ENCODE assay signal across 29 cellular contexts in genomic region chr5:66197764-66198405, GRCh38. TPM values are rescaled to one million over a fixed set of nuclear protein-coding genes. Genes with fewer than 3 reads are reported as not detected.
DNase-seq lines count a peak whose midpoint lies in the region; ATAC-seq, FAIRE-seq and TF ChIP-seq lines count a peak whose summit lies in the region.
"Had no signal": no experiment of that assay in that cellular context is flagged by ENCODE, and none has a peak within 500 bp of the region (broad histone marks: within the 10 kb centered on the region; RNA-seq: fewer than 3 reads in every experiment).

No MANE protein-coding gene starts in this region.

- FAIRE-seq in H54 (lab: Jason Lieb, UNC): peak; percentile 93
- FAIRE-seq: GM18507 had no signal

- H3K9me3 ChIP-seq in suprapubic skin: no peaks in the 10 kb centered on the region
- H3K9me3 ChIP-seq: heart right ventricle, ovary, SJSA1 had no signal

- TF ChIP-seq POLR2A in H54 (IDR thresholded peaks at IDR 0.05; ENCODE audit: low read depth, low read length) (no peak), suprapubic skin (IDR thresholded peaks at IDR 0.05) (no peak)

- H3K4me1 Mint-ChIP-seq in type B pancreatic cell (ENCODE audit: unreplicated experiment): no peaks in the 10 kb centered on the region
- H3K4me1 Mint-ChIP-seq: activated naive CD8-positive, alpha-beta T cell treated with anti-CD3 and anti-CD28 coated beads, Interleukin-2, amount 10 ng/mL, durations not matched to agents 7 days and 5 days; brain; nephron progenitor cell; T-cell had no signal

- no peak overlapping the region for H3K4me3 Mint-ChIP-seq in type B pancreatic cell
- H3K4me3 Mint-ChIP-seq: activated CD4-positive, alpha-beta memory T cell treated with anti-CD3 and anti-CD28 coated beads for 36 hours; activated naive CD8-positive, alpha-beta T cell treated with anti-CD3 and anti-CD28 coated beads, Interleukin-2, amount 10 ng/mL, durations not matched to agents 7 days and 5 days; brain; nephron progenitor cell; T-cell had no signal

- no peaks in the 10 kb centered on the region for H3K36me3 ChIP-seq in suprapubic skin
- H3K36me3 ChIP-seq: heart right ventricle, ovary, SJSA1 had no signal

- H3K4me1 ChIP-seq in foreskin keratinocyte (no peaks in the 10 kb centered on the region), suprapubic skin (no peaks in the 10 kb centered on the region)
- H3K4me1 ChIP-seq: BLaER1 treated with 17β-estradiol and CSF1 and Interleukin-3, amounts not matched to agents 10 nM and 100 nM; heart right ventricle; SJSA1 had no signal

- H3K27me3 Mint-ChIP-seq in type B pancreatic cell: no peaks in the 10 kb centered on the region
- H3K27me3 Mint-ChIP-seq: activated CD4-positive, alpha-beta memory T cell treated with anti-CD3 and anti-CD28 coated beads for 36 hours; activated naive CD8-positive, alpha-beta T cell treated with anti-CD3 and anti-CD28 coated beads, Interleukin-2, amount 10 ng/mL, durations not matched to agents 7 days and 5 days; T-cell had no signal

- H3K36me3 Mint-ChIP-seq in type B pancreatic cell: no peaks in the 10 kb centered on the region
- H3K36me3 Mint-ChIP-seq: activated naive CD8-positive, alpha-beta T cell treated with anti-CD3 and anti-CD28 coated beads, Interleukin-2, amount 10 ng/mL, durations not matched to agents 7 days and 5 days; brain had no signal

- DNase-seq in H54 (ENCODE audit: insufficient read length, low spot score) (no peak), NCI-H146 treated with DMSO at 0.1 percent for 48 hours (lab: John Stamatoyannopoulos, UW; ENCODE audit: unreplicated experiment) (peak; percentile 5), astrocyte of the hippocampus (ENCODE audit: low read depth, low spot score) (peak; percentile 65), non-pigmented ciliary epithelial cell (ENCODE audit: low read depth) (peak; percentile 24), foreskin keratinocyte (no peak), foreskin melanocyte (no peak), type B pancreatic cell (ENCODE audit: extremely low spot score, unreplicated experiment) (no peak), suprapubic skin (ENCODE audit: low spot score in 2 of 2) (no peak)
- DNase-seq: activated CD4-positive, alpha-beta memory T cell treated with anti-CD3 and anti-CD28 coated beads for 36 hours; activated CD8-positive, alpha-beta memory T cell treated with anti-CD3 and anti-CD28 coated beads, Interleukin-2, amount 50 U/mL, for 48 hours; activated naive CD8-positive, alpha-beta T cell treated with anti-CD3 and anti-CD28 coated beads, Interleukin-2, amount 10 ng/mL, durations not matched to agents 7 days and 5 days; heart right ventricle; kidney glomerular epithelial cell; NCI-H1092 treated with DMSO at 0.1 percent for 48 hours; NCI-H2029; nephron progenitor cell; ovary; RPMI8226; stimulated activated CD4-positive, alpha-beta T cell treated with anti-CD3 and anti-CD28 coated beads, Interleukin-2, amount 100 ng/mL, for 24 hours; T-cell had no signal

- no peak overlapping the region for H3K27ac Mint-ChIP-seq in type B pancreatic cell
- H3K27ac Mint-ChIP-seq: activated CD4-positive, alpha-beta memory T cell treated with anti-CD3 and anti-CD28 coated beads for 36 hours; activated naive CD8-positive, alpha-beta T cell treated with anti-CD3 and anti-CD28 coated beads, Interleukin-2, amount 10 ng/mL, durations not matched to agents 7 days and 5 days; activated T-helper 2 cell treated with anti-CD3 and anti-CD28 coated beads, Interferon-gamma antibody, Interleukin-2, Interleukin-4, amounts not matched to agents 10 μg/mL and 5 μg/mL and 100 μg/mL, durations not matched to agents 14 hours and 24 hours and 36 hours; brain; nephron progenitor cell; T-cell had no signal

- no peaks in the 10 kb centered on the region for H3K27me3 ChIP-seq in foreskin keratinocyte
- no peaks in the 10 kb centered on the region for H3K27me3 ChIP-seq in suprapubic skin
- H3K27me3 ChIP-seq: BLaER1 treated with 17β-estradiol and CSF1 and Interleukin-3, amounts not matched to agents 10 nM and 100 nM; heart right ventricle; ovary; SJSA1 had no signal

- no peak for TF ChIP-seq CTCF in foreskin keratinocyte (conservative IDR thresholded peaks at IDR 0.05)
- no peak for TF ChIP-seq CTCF in type B pancreatic cell (conservative IDR thresholded peaks at IDR 0.05)
- TF ChIP-seq CTCF in suprapubic skin (IDR thresholded peaks at IDR 0.05): no peak

- no peak for ATAC-seq in foreskin keratinocyte
- ATAC-seq: activated CD4-positive, CD25-positive, alpha-beta regulatory T cell treated with anti-CD3 and anti-CD28 coated beads, Interleukin-2, amount 50 U/mL, for 24 hours; T-cell had no signal

- no peak for TF ChIP-seq EP300 in suprapubic skin (IDR thresholded peaks at IDR 0.05)

- no peaks in the 10 kb centered on the region for H3K9me3 Mint-ChIP-seq in type B pancreatic cell
- H3K9me3 Mint-ChIP-seq: activated CD4-positive, alpha-beta memory T cell treated with anti-CD3 and anti-CD28 coated beads for 36 hours; activated T-helper 2 cell treated with anti-CD3 and anti-CD28 coated beads, Interferon-gamma antibody, Interleukin-2, Interleukin-4, amounts not matched to agents 10 μg/mL and 5 μg/mL and 100 μg/mL, durations not matched to agents 14 hours and 24 hours and 36 hours had no signal

- H3K27ac ChIP-seq in foreskin keratinocyte (no peak overlapping the region), suprapubic skin (no peak overlapping the region)
- H3K27ac ChIP-seq: BLaER1 treated with 17β-estradiol and CSF1 and Interleukin-3, amounts not matched to agents 10 nM and 100 nM; epithelial cell of prostate; heart right ventricle; HL-60; ovary; SJSA1 had no signal

- H3K4me3 ChIP-seq in suprapubic skin: no peak overlapping the region
- H3K4me3 ChIP-seq: BLaER1 treated with 17β-estradiol and CSF1 and Interleukin-3, amounts not matched to agents 10 nM and 100 nM; heart right ventricle; lung; ovary; SJSA1 had no signal

- WGBS in suprapubic skin: 80% methylated on average over 3 of the region's 4 CpGs

RNA-seq across cellular contexts. Expression of gene SREK1, which starts 53.8 kb away (rescaled TPM):
- total RNA-seq in foreskin keratinocyte: 34.8 and 40.2 TPM in 2 replicates
- 8.9 and 11.1 TPM in 2 replicates for polyA plus RNA-seq in foreskin keratinocyte
- 60.7 and 81.1 TPM in 2 replicates for total RNA-seq in type B pancreatic cell (ENCODE audit: low replicate concordance)
- 100 to 1,000 TPM in 1 of 4 donors, 10 to 100 TPM in 3; 63.1 to 182 (median 67.8) TPM for total RNA-seq in suprapubic skin

Comparison
In these comparisons a context has a peak if more than half of its experiments do, and no peak if none do; other contexts are left out.
1. DNase-seq: peak in NCI-H146 treated with DMSO at 0.1 percent for 48 hours (single experiment), astrocyte of the hippocampus (single experiment) and non-pigmented ciliary epithelial cell (single experiment); none in H54 (single experiment), foreskin keratinocyte (0 of 2), foreskin melanocyte (single experiment), type B pancreatic cell (single experiment) and suprapubic skin (0 of 2).